In the genomic region with DNA sequence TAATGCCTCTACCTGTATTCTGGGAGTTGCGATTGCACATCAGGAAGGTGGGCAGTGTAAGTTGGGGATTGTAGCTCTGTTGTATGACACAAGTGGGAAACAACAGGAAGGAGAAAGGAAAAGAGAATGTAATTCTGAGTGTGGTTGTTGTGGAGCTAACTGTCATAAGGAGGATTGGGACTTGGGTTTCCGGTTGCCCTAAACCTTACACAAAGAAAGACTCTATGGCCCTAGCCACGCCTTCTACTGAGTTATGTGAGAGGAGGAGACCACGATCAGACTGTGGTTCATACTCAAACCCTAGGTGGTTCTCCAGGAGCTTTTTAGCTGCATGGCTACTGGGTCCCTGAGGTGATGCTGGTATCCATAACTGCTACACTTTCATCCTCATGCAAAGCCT, we compare ENCODE assay signal across 10 cellular contexts.
"Had no signal": no experiment of that assay in that cellular context is flagged by ENCODE, and none has a peak within 500 bp of the region (broad histone marks: within the 10 kb centered on the region; RNA-seq: fewer than 3 reads in every experiment).

No MANE protein-coding gene starts in this region.

- H3K36me3 ChIP-seq: gastroesophageal sphincter, left ventricle myocardium inferior, tibial artery had no signal

- H2AFZ ChIP-seq: parathyroid adenoma had no signal

- H3K9me3 Mint-ChIP-seq: activated naive CD4-positive, alpha-beta T cell treated with anti-CD3 and anti-CD28 coated beads for 36 hours had no signal

- H3K9me3 ChIP-seq: gastroesophageal sphincter, left ventricle myocardium inferior, tibial artery had no signal

- DNase-seq: activated naive CD4-positive, alpha-beta T cell treated with anti-CD3 and anti-CD28 coated beads for 36 hours; left ventricle myocardium inferior; mesenchymal stem cell; SW 1271; tibial artery had no signal

- H3K4me1 ChIP-seq: parathyroid adenoma had no signal

- H3K4me3 Mint-ChIP-seq: activated naive CD4-positive, alpha-beta T cell treated with anti-CD3 and anti-CD28 coated beads for 36 hours had no signal

- ATAC-seq: gastroesophageal sphincter had no signal

- H3K4me3 ChIP-seq: gastroesophageal sphincter, left ventricle myocardium inferior, tibial artery had no signal

- H3K27ac Mint-ChIP-seq: activated naive CD4-positive, alpha-beta T cell treated with anti-CD3 and anti-CD28 coated beads for 36 hours had no signal

- H3K27ac ChIP-seq: gastroesophageal sphincter, parathyroid adenoma, tibial artery had no signal

- H3K27me3 ChIP-seq: gastroesophageal sphincter, tibial artery had no signal

- H3K9ac ChIP-seq: parathyroid adenoma had no signal

- FAIRE-seq: astrocyte, endothelial cell of umbilical vein, keratinocyte had no signal
